1 cellular context compared by ENCODE assay signal in genomic region chr2:73262108-73262651, GRCh38.
TF ChIP-seq lines count a peak whose summit lies in the region.

No MANE protein-coding gene starts in this region.

TF ChIP-seq in HepG2, 621 proteins besides CTCF, POLR2A, EP300 and RAD21 (continues in another document):
- TF ChIP-seq, protein P1, sequence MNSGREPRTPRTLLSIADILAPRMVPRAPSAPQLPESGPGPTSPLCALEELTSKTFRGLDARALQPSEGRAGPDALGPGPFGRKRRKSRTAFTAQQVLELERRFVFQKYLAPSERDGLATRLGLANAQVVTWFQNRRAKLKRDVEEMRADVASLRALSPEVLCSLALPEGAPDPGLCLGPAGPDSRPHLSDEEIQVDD (CRISPR knock-in tag; IDR thresholded peaks at IDR 0.05; ENCODE audit: borderline replicate concordance), result no peak
- TF ChIP-seq GLMP (CRISPR knock-in tag; IDR thresholded peaks at IDR 0.05; ENCODE audit: borderline replicate concordance) (no peak), KAT7 (CRISPR knock-in tag; IDR thresholded peaks at IDR 0.05; ENCODE audit: borderline replicate concordance) (peak; percentile 38; the same call in 1 of the 2 replicates), ZNF317 (CRISPR knock-in tag; IDR thresholded peaks at IDR 0.05) (no peak), CEBPB (IDR thresholded peaks at IDR 0.05; ENCODE audit: borderline replicate concordance, low read depth, low read length) (peak; percentile 67; the same call in 1 of the 2 replicates), RARA (CRISPR knock-in tag; IDR thresholded peaks at IDR 0.05) (peak; percentile 90), GZF1 (CRISPR knock-in tag; IDR thresholded peaks at IDR 0.05) (0 out of 2 replicates have a peak, but pooled peaks have one; percentile 5), MEIS1 (CRISPR knock-in tag; IDR thresholded peaks at IDR 0.05; ENCODE audit: borderline replicate concordance) (no peak), DPF2 (CRISPR knock-in tag; IDR thresholded peaks at IDR 0.05; ENCODE audit: borderline replicate concordance, low read depth) (peak; percentile 79; the same call in 1 of the 2 replicates), HNRNPLL (IDR thresholded peaks at IDR 0.05; ENCODE audit: low read depth, low read length, poor library complexity, severe bottlenecking) (no peak), NFE2 (CRISPR knock-in tag; IDR thresholded peaks at IDR 0.05) (no peak), ZNF616 (CRISPR knock-in tag; IDR thresholded peaks at IDR 0.05; ENCODE audit: low read depth) (no peak), ELF3 (CRISPR knock-in tag; IDR thresholded peaks at IDR 0.05) (peak; percentile 67), NR2F1 (CRISPR knock-in tag; IDR thresholded peaks at IDR 0.05) (peak; percentile 73 to 79; a peak in 3 of 4 replicates), NFRKB (IDR thresholded peaks at IDR 0.05) (no peak), HMGXB4 (CRISPR knock-in tag; IDR thresholded peaks at IDR 0.05; ENCODE audit: borderline replicate concordance in 1 of 2, low read depth in 1 of 2) (peak in 1 of 2 experiments; percentile 51; a peak in 1 of 4 replicates), SNAPC2 (CRISPR knock-in tag; IDR thresholded peaks at IDR 0.05) (no peak), PHF5A (CRISPR knock-in tag; IDR thresholded peaks at IDR 0.05; ENCODE audit: low read depth, unreplicated experiment) (peak; percentile 88), ZNF562 (CRISPR knock-in tag; IDR thresholded peaks at IDR 0.05; ENCODE audit: borderline replicate concordance) (no peak), ZNF792 (CRISPR knock-in tag; IDR thresholded peaks at IDR 0.05) (peak; percentile 80; the same call in 1 of the 2 replicates), SRF (IDR thresholded peaks at IDR 0.05; ENCODE audit: low read depth, low read length) (no peak), AGO1 (IDR thresholded peaks at IDR 0.05; ENCODE audit: low read depth, low read length, poor library complexity, severe bottlenecking) (no peak), ZNF777 (CRISPR knock-in tag; IDR thresholded peaks at IDR 0.05) (no peak), ZNF343 (CRISPR knock-in tag; IDR thresholded peaks at IDR 0.05) (no peak), CENPT (CRISPR knock-in tag; IDR thresholded peaks at IDR 0.05; ENCODE audit: low read depth) (no peak), FLYWCH1 (CRISPR knock-in tag; IDR thresholded peaks at IDR 0.05) (no peak), SYNCRIP (IDR thresholded peaks at IDR 0.05; ENCODE audit: insufficient read depth, low read depth, low read length) (no peak), GTF3A (CRISPR knock-in tag; conservative IDR thresholded peaks at IDR 0.05) (0 out of 2 replicates have a peak, but pooled peaks have one; percentile 2), TAF1 (CRISPR knock-in tag; IDR thresholded peaks at IDR 0.05) (no peak), ZNF10 (CRISPR knock-in tag; IDR thresholded peaks at IDR 0.05; ENCODE audit: borderline replicate concordance, low read depth) (no peak), KDM4B (CRISPR knock-in tag; IDR thresholded peaks at IDR 0.05) (no peak), MTF2 (CRISPR knock-in tag; IDR thresholded peaks at IDR 0.05; ENCODE audit: borderline replicate concordance) (no peak), RBM22 (optimal IDR thresholded peaks at IDR 0.05; ENCODE audit: low read length) (no peak), ZNF274 (CRISPR knock-in tag; IDR thresholded peaks at IDR 0.05) (no peak), ZBTB7B (CRISPR knock-in tag; IDR thresholded peaks at IDR 0.05) (peak; percentile 78; the same call in 1 of the 2 replicates), DMAP1 (CRISPR knock-in tag; IDR thresholded peaks at IDR 0.05) (0 out of 2 replicates have a peak, but pooled peaks have one; percentile 52), ZKSCAN1 (IDR thresholded peaks at IDR 0.05; ENCODE audit: low read length) (no peak), PAWR (CRISPR knock-in tag; IDR thresholded peaks at IDR 0.05; ENCODE audit: borderline replicate concordance) (no peak), GLI4 (CRISPR knock-in tag; IDR thresholded peaks at IDR 0.05; ENCODE audit: borderline replicate concordance) (no peak), ZFP82 (CRISPR knock-in tag; IDR thresholded peaks at IDR 0.05; ENCODE audit: borderline replicate concordance) (no peak), ADNP (CRISPR knock-in tag; IDR thresholded peaks at IDR 0.05) (no peak), CENPBD1 (CRISPR knock-in tag; IDR thresholded peaks at IDR 0.05; ENCODE audit: borderline replicate concordance, low read depth) (no peak), ZFY (CRISPR knock-in tag; IDR thresholded peaks at IDR 0.05) (no peak; the same call in 1 of the 2 replicates), JDP2 (CRISPR knock-in tag; IDR thresholded peaks at IDR 0.05; ENCODE audit: borderline replicate concordance) (no peak), KLF12 (CRISPR knock-in tag; IDR thresholded peaks at IDR 0.05; ENCODE audit: borderline replicate concordance) (no peak), RBM39 (IDR thresholded peaks at IDR 0.05; ENCODE audit: low read depth, low read length, poor library complexity, severe bottlenecking) (no peak), RXRB (CRISPR knock-in tag; IDR thresholded peaks at IDR 0.05; ENCODE audit: borderline replicate concordance) (peak; percentile 89), ZNF749 (CRISPR knock-in tag; IDR thresholded peaks at IDR 0.05; ENCODE audit: borderline replicate concordance) (0 out of 2 replicates have a peak, but pooled peaks have one; percentile 56), TCF7 (IDR thresholded peaks at IDR 0.05; ENCODE audit: low read depth) (peak; percentile 65)
- TF ChIP-seq, protein P2, sequence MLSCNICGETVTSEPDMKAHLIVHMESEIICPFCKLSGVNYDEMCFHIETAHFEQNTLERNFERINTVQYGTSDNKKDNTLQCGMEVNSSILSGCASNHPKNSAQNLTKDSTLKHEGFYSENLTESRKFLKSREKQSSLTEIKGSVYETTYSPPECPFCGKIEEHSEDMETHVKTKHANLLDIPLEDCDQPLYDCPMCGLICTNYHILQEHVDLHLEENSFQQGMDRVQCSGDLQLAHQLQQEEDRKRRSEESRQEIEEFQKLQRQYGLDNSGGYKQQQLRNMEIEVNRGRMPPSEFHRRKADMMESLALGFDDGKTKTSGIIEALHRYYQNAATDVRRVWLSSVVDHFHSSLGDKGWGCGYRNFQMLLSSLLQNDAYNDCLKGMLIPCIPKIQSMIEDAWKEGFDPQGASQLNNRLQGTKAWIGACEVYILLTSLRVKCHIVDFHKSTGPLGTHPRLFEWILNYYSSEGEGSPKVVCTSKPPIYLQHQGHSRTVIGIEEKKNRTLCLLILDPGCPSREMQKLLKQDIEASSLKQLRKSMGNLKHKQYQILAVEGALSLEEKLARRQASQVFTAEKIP (CRISPR knock-in tag; IDR thresholded peaks at IDR 0.05; ENCODE audit: borderline replicate concordance), result no peak
- TF ChIP-seq, protein P3, sequence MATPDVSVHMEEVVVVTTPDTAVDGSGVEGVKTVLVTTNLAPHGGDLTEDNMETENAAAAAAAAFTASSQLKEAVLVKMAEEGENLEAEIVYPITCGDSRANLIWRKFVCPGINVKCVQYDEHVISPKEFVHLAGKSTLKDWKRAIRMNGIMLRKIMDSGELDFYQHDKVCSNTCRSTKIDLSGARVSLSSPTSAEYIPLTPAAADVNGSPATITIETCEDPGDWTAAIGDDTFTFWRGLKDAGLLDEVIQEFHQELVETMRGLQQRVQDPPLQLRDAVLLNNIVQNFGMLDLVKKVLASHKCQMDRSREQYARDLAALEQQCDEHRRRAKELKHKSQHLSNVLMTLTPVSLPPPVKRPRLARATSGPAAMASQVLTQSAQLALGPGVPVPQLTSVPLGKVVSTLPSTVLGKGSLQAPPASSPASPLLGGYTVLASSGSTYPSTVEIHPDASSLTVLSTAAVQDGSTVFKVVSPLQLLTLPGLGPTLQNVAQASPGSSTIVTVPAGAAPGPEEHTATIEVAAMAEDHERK (CRISPR knock-in tag; IDR thresholded peaks at IDR 0.05; ENCODE audit: low read depth), result no peak
- TF ChIP-seq, protein P4, sequence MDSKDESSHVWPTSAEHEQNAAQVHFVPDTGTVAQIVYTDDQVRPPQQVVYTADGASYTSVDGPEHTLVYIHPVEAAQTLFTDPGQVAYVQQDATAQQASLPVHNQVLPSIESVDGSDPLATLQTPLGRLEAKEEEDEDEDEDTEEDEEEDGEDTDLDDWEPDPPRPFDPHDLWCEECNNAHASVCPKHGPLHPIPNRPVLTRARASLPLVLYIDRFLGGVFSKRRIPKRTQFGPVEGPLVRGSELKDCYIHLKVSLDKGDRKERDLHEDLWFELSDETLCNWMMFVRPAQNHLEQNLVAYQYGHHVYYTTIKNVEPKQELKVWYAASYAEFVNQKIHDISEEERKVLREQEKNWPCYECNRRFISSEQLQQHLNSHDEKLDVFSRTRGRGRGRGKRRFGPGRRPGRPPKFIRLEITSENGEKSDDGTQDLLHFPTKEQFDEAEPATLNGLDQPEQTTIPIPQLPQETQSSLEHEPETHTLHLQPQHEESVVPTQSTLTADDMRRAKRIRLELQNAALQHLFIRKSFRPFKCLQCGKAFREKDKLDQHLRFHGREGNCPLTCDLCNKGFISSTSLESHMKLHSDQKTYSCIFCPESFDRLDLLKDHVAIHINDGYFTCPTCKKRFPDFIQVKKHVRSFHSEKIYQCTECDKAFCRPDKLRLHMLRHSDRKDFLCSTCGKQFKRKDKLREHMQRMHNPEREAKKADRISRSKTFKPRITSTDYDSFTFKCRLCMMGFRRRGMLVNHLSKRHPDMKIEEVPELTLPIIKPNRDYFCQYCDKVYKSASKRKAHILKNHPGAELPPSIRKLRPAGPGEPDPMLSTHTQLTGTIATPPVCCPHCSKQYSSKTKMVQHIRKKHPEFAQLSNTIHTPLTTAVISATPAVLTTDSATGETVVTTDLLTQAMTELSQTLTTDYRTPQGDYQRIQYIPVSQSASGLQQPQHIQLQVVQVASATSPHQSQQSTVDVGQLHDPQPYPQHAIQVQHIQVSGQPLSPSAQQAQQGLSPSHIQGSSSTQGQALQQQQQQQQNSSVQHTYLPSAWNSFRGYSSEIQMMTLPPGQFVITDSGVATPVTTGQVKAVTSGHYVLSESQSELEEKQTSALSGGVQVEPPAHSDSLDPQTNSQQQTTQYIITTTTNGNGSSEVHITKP (CRISPR knock-in tag; IDR thresholded peaks at IDR 0.05; ENCODE audit: low read depth), result 0 out of 2 replicates have a peak, but pooled peaks have one; percentile 65
- TF ChIP-seq, protein P5, sequence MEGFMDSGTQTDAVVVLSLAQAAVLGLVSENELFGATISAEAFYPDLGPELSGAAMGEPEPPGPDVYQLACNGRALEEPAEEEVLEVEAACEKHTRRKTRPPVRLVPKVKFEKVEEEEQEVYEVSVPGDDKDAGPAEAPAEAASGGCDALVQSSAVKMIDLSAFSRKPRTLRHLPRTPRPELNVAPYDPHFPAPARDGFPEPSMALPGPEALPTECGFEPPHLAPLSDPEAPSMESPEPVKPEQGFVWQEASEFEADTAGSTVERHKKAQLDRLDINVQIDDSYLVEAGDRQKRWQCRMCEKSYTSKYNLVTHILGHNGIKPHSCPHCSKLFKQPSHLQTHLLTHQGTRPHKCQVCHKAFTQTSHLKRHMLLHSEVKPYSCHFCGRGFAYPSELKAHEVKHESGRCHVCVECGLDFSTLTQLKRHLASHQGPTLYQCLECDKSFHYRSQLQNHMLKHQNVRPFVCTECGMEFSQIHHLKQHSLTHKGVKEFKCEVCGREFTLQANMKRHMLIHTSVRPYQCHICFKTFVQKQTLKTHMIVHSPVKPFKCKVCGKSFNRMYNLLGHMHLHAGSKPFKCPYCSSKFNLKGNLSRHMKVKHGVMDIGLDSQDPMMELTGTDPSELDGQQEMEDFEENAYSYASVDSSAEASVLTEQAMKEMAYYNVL (CRISPR knock-in tag; IDR thresholded peaks at IDR 0.05; ENCODE audit: borderline replicate concordance), result peak; percentile 82; the same call in 1 of the 2 replicates
- TF ChIP-seq, protein P6, sequence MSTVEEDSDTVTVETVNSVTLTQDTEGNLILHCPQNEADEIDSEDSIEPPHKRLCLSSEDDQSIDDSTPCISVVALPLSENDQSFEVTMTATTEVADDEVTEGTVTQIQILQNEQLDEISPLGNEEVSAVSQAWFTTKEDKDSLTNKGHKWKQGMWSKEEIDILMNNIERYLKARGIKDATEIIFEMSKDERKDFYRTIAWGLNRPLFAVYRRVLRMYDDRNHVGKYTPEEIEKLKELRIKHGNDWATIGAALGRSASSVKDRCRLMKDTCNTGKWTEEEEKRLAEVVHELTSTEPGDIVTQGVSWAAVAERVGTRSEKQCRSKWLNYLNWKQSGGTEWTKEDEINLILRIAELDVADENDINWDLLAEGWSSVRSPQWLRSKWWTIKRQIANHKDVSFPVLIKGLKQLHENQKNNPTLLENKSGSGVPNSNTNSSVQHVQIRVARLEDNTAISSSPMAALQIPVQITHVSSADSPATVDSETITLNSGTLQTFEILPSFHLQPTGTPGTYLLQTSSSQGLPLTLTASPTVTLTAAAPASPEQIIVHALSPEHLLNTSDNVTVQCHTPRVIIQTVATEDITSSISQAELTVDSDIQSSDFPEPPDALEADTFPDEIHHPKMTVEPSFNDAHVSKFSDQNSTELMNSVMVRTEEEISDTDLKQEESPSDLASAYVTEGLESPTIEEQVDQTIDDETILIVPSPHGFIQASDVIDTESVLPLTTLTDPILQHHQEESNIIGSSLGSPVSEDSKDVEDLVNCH (CRISPR knock-in tag; IDR thresholded peaks at IDR 0.05), result no peak
